8 cellular contexts compared by ENCODE assay signal in the genomic region with DNA sequence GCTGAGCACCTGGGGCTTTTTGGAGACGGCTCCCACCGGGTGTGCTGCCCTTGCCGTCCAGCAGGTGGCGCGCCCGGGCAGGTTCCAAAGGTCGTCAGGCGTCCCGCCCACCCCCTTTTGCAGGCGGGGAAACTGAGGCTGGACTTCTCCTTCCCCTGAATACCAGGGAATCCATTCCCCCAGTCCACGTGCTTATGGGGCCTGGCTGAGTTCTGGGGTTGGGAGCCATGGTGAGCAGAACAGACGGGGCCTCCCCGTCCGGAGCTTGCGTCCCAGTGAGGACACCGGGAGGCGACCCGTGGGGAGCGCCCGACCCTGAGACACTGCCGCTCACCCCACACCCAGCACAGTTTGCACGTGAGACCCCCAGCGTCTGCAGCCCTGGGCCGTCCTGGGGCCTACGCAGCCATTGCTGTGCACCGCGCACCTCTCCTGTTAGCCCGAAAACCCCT. TPM values are rescaled to one million over a fixed set of nuclear protein-coding genes. Genes with fewer than 3 reads are reported as not detected.
DNase-seq lines count a peak whose midpoint lies in the region; ATAC-seq and TF ChIP-seq lines count a peak whose summit lies in the region.

No MANE protein-coding gene starts in this region.

- H3K27ac ChIP-seq in ovary: no peak overlapping the region

- no peaks in the 10 kb centered on the region for H3K9me3 ChIP-seq in ovary

- H3K27me3 Mint-ChIP-seq in activated CD8-positive, alpha-beta memory T cell treated with anti-CD3 and anti-CD28 coated beads, Interleukin-2, amount 10 ng/mL, durations not matched to agents 7 days and 5 days: peaks cover 15% of the 10 kb centered on the region

- intact Hi-C loops in ovary (cut with DNase I): loop anchor here in 1 of 4 donors (10.0 kb wide), 1 partner anchor 84 kb away; no protein-coding TSS in a partner anchor

- WGBS in ovary, 3 donors: 44 to 48% (median 44%) methylated on average over 22 to 28 of the region's 28 CpGs

- H3K4me3 ChIP-seq in epithelial cell of proximal tubule (ENCODE audit: low read depth, low read length): no peak overlapping the region
- H3K4me3 ChIP-seq in ovary: no peak overlapping the region

- no peaks in the 10 kb centered on the region for H3K4me1 Mint-ChIP-seq in activated CD8-positive, alpha-beta memory T cell treated with anti-CD3 and anti-CD28 coated beads, Interleukin-2, amount 10 ng/mL, durations not matched to agents 7 days and 5 days

- CTCF ChIA-PET in activated CD8-positive, alpha-beta memory T cell treated with anti-CD3 and anti-CD28 coated beads, Interleukin-2, amount 10 ng/mL, durations not matched to agents 7 days and 5 days (lab: Charles Lee): interaction anchor here (0.7 to 1.5 kb wide), 3 partner anchors 85 to 153 kb away, joined by 3 to 10 read pairs (median 3); no protein-coding TSS in a partner anchor

- DNase-seq in AG20443 (ENCODE audit: low spot score) (peak; percentile 73), HuH-7 (ENCODE audit: low spot score) (peak; percentile 83), epithelial cell of proximal tubule (ENCODE audit: low read depth) (no peak), ovary (peak; percentile 40 to 70 (median 54)), DMS79 treated with DMSO at 0.1 percent for 48 hours (lab: John Stamatoyannopoulos, UW) (no peak), mucosa of gallbladder (ENCODE audit: low spot score) (no peak)
- peak; percentile 61 for DNase-seq in activated CD8-positive, alpha-beta memory T cell treated with anti-CD3 and anti-CD28 coated beads, Interleukin-2, amount 10 ng/mL, durations not matched to agents 7 days and 5 days

- peak; percentile 81 for TF ChIP-seq CTCF in epithelial cell of proximal tubule (conservative IDR thresholded peaks at IDR 0.05; ENCODE audit: low read depth, low read length)
- TF ChIP-seq CTCF in ovary (IDR thresholded peaks at IDR 0.05): peak; percentile 78 to 87 (median 80)

- no peak for TF ChIP-seq EP300 in ovary (IDR thresholded peaks at IDR 0.05)

- no peak for TF ChIP-seq POLR2A in ovary (IDR thresholded peaks at IDR 0.05)

- no peaks in the 10 kb centered on the region for H3K36me3 ChIP-seq in ovary

- no peaks in the 10 kb centered on the region for H3K27me3 ChIP-seq in ovary

- no peaks in the 10 kb centered on the region for H3K4me1 ChIP-seq in ovary (ENCODE audit: insufficient read depth)

- H3K9me3 Mint-ChIP-seq in activated CD8-positive, alpha-beta memory T cell treated with anti-CD3 and anti-CD28 coated beads, Interleukin-2, amount 10 ng/mL, durations not matched to agents 7 days and 5 days (ENCODE audit: low read depth): peaks cover 3% of the 10 kb centered on the region

- peak; percentile 20 for ATAC-seq in activated CD8-positive, alpha-beta memory T cell treated with anti-CD3 and anti-CD28 coated beads, Interleukin-2, amount 10 ng/mL, durations not matched to agents 7 days and 5 days
- ATAC-seq in GM21723 (IDR thresholded peaks at IDR 0.05; ENCODE audit: unreplicated experiment): no peak

- H3K4me3 Mint-ChIP-seq in activated CD8-positive, alpha-beta memory T cell treated with anti-CD3 and anti-CD28 coated beads, Interleukin-2, amount 10 ng/mL, durations not matched to agents 7 days and 5 days: no peak overlapping the region

- no peak overlapping the region for H3K27ac Mint-ChIP-seq in activated CD8-positive, alpha-beta memory T cell treated with anti-CD3 and anti-CD28 coated beads, Interleukin-2, amount 10 ng/mL, durations not matched to agents 7 days and 5 days

- H3K36me3 Mint-ChIP-seq in activated CD8-positive, alpha-beta memory T cell treated with anti-CD3 and anti-CD28 coated beads, Interleukin-2, amount 10 ng/mL, durations not matched to agents 7 days and 5 days: no peaks in the 10 kb centered on the region

RNA-seq across cellular contexts. Expression of a gene that starts 51.8 kb away (rescaled TPM):
- total RNA-seq in activated CD8-positive, alpha-beta memory T cell treated with anti-CD3 and anti-CD28 coated beads, Interleukin-2, amount 10 ng/mL, durations not matched to agents 7 days and 5 days: not detected
- total RNA-seq in epithelial cell of proximal tubule (0.14 and 0.40 TPM in 2 replicates), ovary (under 1 TPM in 4 of 7 donors, not detected in 3; 0.11 to 0.62 (median 0.47) TPM), mucosa of gallbladder (0.32 TPM)
- polyA plus RNA-seq in ovary: under 1 TPM; 0.22 to 0.23 TPM

RNA-seq across cellular contexts. Expression of a gene that starts 57.7 kb away (rescaled TPM):
- 1 to 10 TPM in 1 of 2 experiments, under 1 TPM in 1; 0.63 to 1.5 TPM for total RNA-seq in activated CD8-positive, alpha-beta memory T cell treated with anti-CD3 and anti-CD28 coated beads, Interleukin-2, amount 10 ng/mL, durations not matched to agents 7 days and 5 days
- total RNA-seq in epithelial cell of proximal tubule (9.9 and 11.8 TPM in 2 replicates), ovary (10 to 100 TPM; 16.1 to 37.6 (median 32.2) TPM), mucosa of gallbladder (25.1 TPM)
- 10 to 100 TPM; 16.3 to 18.3 TPM for polyA plus RNA-seq in ovary

Comparison
In these comparisons a context has a peak if more than half of its experiments do, and no peak if none do; other contexts are left out.
1. DNase-seq: peak in AG20443 (single experiment), HuH-7 (single experiment), activated CD8-positive, alpha-beta memory T cell treated with anti-CD3 and anti-CD28 coated beads, Interleukin-2, amount 10 ng/mL, durations not matched to agents 7 days and 5 days (single experiment) and ovary (5 of 5); none in epithelial cell of proximal tubule (single experiment), DMS79 treated with DMSO at 0.1 percent for 48 hours (single experiment) and mucosa of gallbladder (single experiment).